12 cellular contexts compared by ENCODE assay signal in the genomic region with DNA sequence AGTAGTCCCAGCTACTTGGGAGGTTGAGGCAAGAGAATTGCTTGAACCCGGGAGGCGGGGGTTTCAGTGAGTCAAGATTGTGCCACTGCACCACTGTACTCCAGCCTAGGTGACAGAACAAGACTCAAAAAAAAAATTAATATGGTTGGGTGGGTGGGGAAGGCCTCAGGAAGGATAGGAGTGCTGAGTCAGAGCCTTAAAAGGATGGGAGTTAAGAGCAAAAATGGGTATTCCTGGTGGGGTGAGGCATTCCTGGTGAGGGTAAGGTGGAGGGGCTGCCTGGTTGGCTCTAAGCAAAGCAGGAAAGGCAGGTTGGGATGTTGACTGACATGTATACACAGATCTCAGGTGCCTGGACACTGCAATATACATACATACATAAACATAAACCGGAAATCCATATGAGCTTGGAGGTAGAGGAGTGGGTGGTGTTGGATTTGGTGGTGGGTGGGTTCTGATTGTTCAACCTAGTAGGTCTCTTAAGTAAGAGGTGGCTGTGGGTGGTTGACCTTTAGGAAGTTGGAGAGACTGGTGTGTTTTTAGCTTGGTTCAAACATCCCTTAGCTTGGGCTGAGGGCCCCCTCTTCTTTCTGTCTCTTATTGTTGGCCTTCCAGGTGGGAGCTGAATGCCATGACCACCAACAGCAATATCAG. TPM values are rescaled to one million over a fixed set of nuclear protein-coding genes. Genes with fewer than 3 reads are reported as not detected.
A peak's percentile ranks its signal among the peaks of the same experiment; 100 is the strongest.
DNase-seq lines count a peak whose midpoint lies in the region; ATAC-seq and TF ChIP-seq lines count a peak whose summit lies in the region.
"Had no signal": no experiment of that assay in that cellular context is flagged by ENCODE, and none has a peak within 500 bp of the region (broad histone marks: within the 10 kb centered on the region; RNA-seq: fewer than 3 reads in every experiment).

No MANE protein-coding gene starts in this region.

- peaks cover 19% of the 10 kb centered on the region for H3F3A ChIP-seq in SU-DHL-6 (ENCODE audit: insufficient read depth)

- H3K9me2 ChIP-seq in SU-DHL-6 (replicated peaks; ENCODE audit: insufficient read depth, low read length) = no peaks in the 10 kb centered on the region

- DNase-seq in activated CD4-positive, alpha-beta T cell treated with anti-CD3 and anti-CD28 coated beads, Interleukin-2, amount 10 ng/mL, durations not matched to agents 24 days and 14 days = no peak
- DNase-seq in activated CD4-positive, alpha-beta T cell treated with anti-CD3 and anti-CD28 coated beads, Interleukin-2, amount 50 U/mL, for 48 hours = no peak
- DNase-seq in fibroblast of lung (ENCODE audit: low read depth in 2 of 2) = no peak
- DNase-seq in NCI-H1092 treated with DMSO at 0.1 percent for 48 hours (lab: John Stamatoyannopoulos, UW) = no peak
- DNase-seq in Kasumi-1 (lab: John Stamatoyannopoulos, UW) = no peak
- DNase-seq: ACHN; NCI-H1436; NK-92 treated with Interleukin-12 subunit alpha and Interleukin-12 subunit beta, amount 100 ng/mL, for 24 hours; spleen had no signal

- peaks cover 17% of the 10 kb centered on the region for H3K4me1 ChIP-seq in fibroblast of lung (ENCODE audit: control insufficient read depth, extremely low read depth, insufficient read depth, low read length)
- peaks cover 21% of the 10 kb centered on the region for H3K4me1 ChIP-seq in skeletal muscle satellite cell (ENCODE audit: control insufficient read depth, insufficient read depth, low read length)

- intact Hi-C loops in activated CD4-positive, alpha-beta T cell treated with anti-CD3 and anti-CD28 coated beads, Interleukin-2, amount 10 ng/mL, durations not matched to agents 24 days and 14 days (cut with micrococcal nuclease) = no loop called here

- H3K9me3 ChIP-seq in SU-DHL-6 (ENCODE audit: insufficient read depth, low read length) = no peaks in the 10 kb centered on the region
- H3K9me3 ChIP-seq in fibroblast of lung (ENCODE audit: control insufficient read depth, insufficient read depth, low read depth, low read length) = no peaks in the 10 kb centered on the region
- no peaks in the 10 kb centered on the region for H3K9me3 ChIP-seq in skeletal muscle satellite cell (replicated peaks; ENCODE audit: low read length)
- H3K9me3 ChIP-seq: spleen had no signal

- no peaks in the 10 kb centered on the region for H3K27me3 ChIP-seq in SU-DHL-6 (ENCODE audit: low read length)
- no peaks in the 10 kb centered on the region for H3K27me3 ChIP-seq in fibroblast of lung (ENCODE audit: control insufficient read depth, insufficient read depth, low read length)
- H3K27me3 ChIP-seq in skeletal muscle satellite cell (ENCODE audit: control insufficient read depth, insufficient read depth, low read length) = no peaks in the 10 kb centered on the region
- H3K27me3 ChIP-seq: spleen had no signal

- H3K4me1 Mint-ChIP-seq in activated CD4-positive, alpha-beta T cell treated with anti-CD3 and anti-CD28 coated beads, Interleukin-2, amount 10 ng/mL, durations not matched to agents 24 days and 14 days = peaks cover 36% of the 10 kb centered on the region

- H3K4me3 ChIP-seq in SU-DHL-6 (ENCODE audit: insufficient read depth, low read length, poor library complexity, severe bottlenecking) (no peak overlapping the region), fibroblast of lung (replicated peaks in 1 of 4; ENCODE audit: control extremely low read depth in 1 of 4, insufficient read depth in 1 of 4, low read depth in 3 of 4, low read length in 4 of 4) (no peak overlapping the region), skeletal muscle satellite cell (ENCODE audit: low read length) (no peak overlapping the region)

- no peak overlapping the region for H3K4me2 ChIP-seq in SU-DHL-6 (ENCODE audit: low read depth, low read length, poor library complexity, severe bottlenecking)
- H3K4me2 ChIP-seq in fibroblast of lung (ENCODE audit: extremely low read depth, insufficient read depth, low read length) = no peak overlapping the region
- no peak overlapping the region for H3K4me2 ChIP-seq in skeletal muscle satellite cell (ENCODE audit: low read length)

- TF ChIP-seq CTCF in SU-DHL-6 (IDR thresholded peaks at IDR 0.05; ENCODE audit: insufficient read depth, low read length, poor library complexity, severe bottlenecking) (no peak), fibroblast of lung (conservative IDR thresholded peaks at IDR 0.05 in 1 of 2, IDR thresholded peaks at IDR 0.05 in 1 of 2; ENCODE audit: low read depth in 1 of 2, low read length in 2 of 2) (no peak)

- 0 out of 2 replicates have a peak overlapping the region, but pooled peaks have one; percentile 91 for H3K9ac ChIP-seq in SU-DHL-6 (ENCODE audit: low read length)
- no peak overlapping the region for H3K9ac ChIP-seq in fibroblast of lung (ENCODE audit: insufficient read depth, low read length)
- H3K9ac ChIP-seq in skeletal muscle satellite cell (ENCODE audit: low read depth, low read length) = peak overlapping the region; percentile 98

- ATAC-seq in GM21423 (IDR thresholded peaks at IDR 0.05; ENCODE audit: unreplicated experiment) = no peak

- H3K27ac ChIP-seq in SU-DHL-6 (ENCODE audit: low read depth, low read length) (no peak overlapping the region), fibroblast of lung (ENCODE audit: insufficient read depth, low read length) (peak overlapping the region; percentile 77)

- H2AFZ ChIP-seq in SU-DHL-6 (ENCODE audit: low read depth, low read length, severe bottlenecking) (no peak overlapping the region), fibroblast of lung (ENCODE audit: low read length) (no peak overlapping the region)

- no peaks in the 10 kb centered on the region for H3K9me3 Mint-ChIP-seq in activated CD4-positive, alpha-beta T cell treated with anti-CD3 and anti-CD28 coated beads, Interleukin-2, amount 10 ng/mL, durations not matched to agents 24 days and 14 days

- H3K27me3 Mint-ChIP-seq in activated CD4-positive, alpha-beta T cell treated with anti-CD3 and anti-CD28 coated beads, Interleukin-2, amount 10 ng/mL, durations not matched to agents 24 days and 14 days = no peaks in the 10 kb centered on the region

- peaks cover 8% of the 10 kb centered on the region; the same call in 1 of the 2 replicates for H3K36me3 ChIP-seq in SU-DHL-6 (ENCODE audit: low read length)
- peaks cover 32% of the 10 kb centered on the region for H3K36me3 ChIP-seq in fibroblast of lung (ENCODE audit: control insufficient read depth, insufficient read depth, low read length)
- peaks cover 63% of the 10 kb centered on the region for H3K36me3 ChIP-seq in skeletal muscle satellite cell (ENCODE audit: insufficient read depth, low read length)

- peak overlapping the region; percentile 52 for H3K27ac Mint-ChIP-seq in activated CD4-positive, alpha-beta T cell treated with anti-CD3 and anti-CD28 coated beads, Interleukin-2, amount 10 ng/mL, durations not matched to agents 24 days and 14 days

- peak overlapping the region; percentile 94 for H3K4me3 Mint-ChIP-seq in activated CD4-positive, alpha-beta T cell treated with anti-CD3 and anti-CD28 coated beads, Interleukin-2, amount 10 ng/mL, durations not matched to agents 24 days and 14 days

- H4K20me1 ChIP-seq in SU-DHL-6 (ENCODE audit: low read depth, low read length) = no peaks in the 10 kb centered on the region
- no peaks in the 10 kb centered on the region for H4K20me1 ChIP-seq in fibroblast of lung (ENCODE audit: control insufficient read depth, extremely low read depth, insufficient read depth, low read length)

- H3K36me3 Mint-ChIP-seq in activated CD4-positive, alpha-beta T cell treated with anti-CD3 and anti-CD28 coated beads, Interleukin-2, amount 10 ng/mL, durations not matched to agents 24 days and 14 days (ENCODE audit: low read depth) = peaks cover 39% of the 10 kb centered on the region

- H3K79me2 ChIP-seq in SU-DHL-6 (ENCODE audit: insufficient read depth, low read length) = peaks cover 53% of the 10 kb centered on the region
- H3K79me2 ChIP-seq in fibroblast of lung (ENCODE audit: control insufficient read depth, insufficient read depth, low read length) = peaks cover 57% of the 10 kb centered on the region

RNA-seq across cellular contexts. Expression of a gene that starts 1.2 kb away (rescaled TPM):
- 79.9 and 83.4 TPM in 2 replicates for total RNA-seq in activated CD4-positive, alpha-beta T cell treated with anti-CD3 and anti-CD28 coated beads, Interleukin-2, amount 10 ng/mL, durations not matched to agents 24 days and 14 days
- 72.4 and 73.0 TPM in 2 replicates for total RNA-seq in fibroblast of lung
- 88.0 and 110 TPM in 2 replicates for polyA plus RNA-seq in fibroblast of lung
- 86.4 and 113 TPM in 2 replicates for polyA plus RNA-seq in fibroblast of lung (2012)
- polyA minus RNA-seq in fibroblast of lung (ENCODE audit: low replicate concordance) = 20.4 and 32.4 TPM in 2 replicates
- total RNA-seq in skeletal muscle satellite cell (2012; rRNA removed) = 75.1 and 96.1 TPM in 2 replicates

RNA-seq across cellular contexts. Expression of a gene that starts 6.1 kb away (rescaled TPM):
- total RNA-seq in activated CD4-positive, alpha-beta T cell treated with anti-CD3 and anti-CD28 coated beads, Interleukin-2, amount 10 ng/mL, durations not matched to agents 24 days and 14 days = 73.8 and 77.5 TPM in 2 replicates
- 54.5 and 72.2 TPM in 2 replicates for total RNA-seq in fibroblast of lung
- polyA plus RNA-seq in fibroblast of lung = 44.3 and 54.0 TPM in 2 replicates
- 54.7 and 66.3 TPM in 2 replicates for polyA plus RNA-seq in fibroblast of lung (2012)
- 99.7 and 141 TPM in 2 replicates for polyA minus RNA-seq in fibroblast of lung (ENCODE audit: low replicate concordance)
- total RNA-seq in skeletal muscle satellite cell (2012; rRNA removed) = 56.8 and 69.7 TPM in 2 replicates

RNA-seq across cellular contexts. Expression of a gene that starts 6.4 kb away (rescaled TPM):
- total RNA-seq in activated CD4-positive, alpha-beta T cell treated with anti-CD3 and anti-CD28 coated beads, Interleukin-2, amount 10 ng/mL, durations not matched to agents 24 days and 14 days = 93.5 and 94.3 TPM in 2 replicates
- 52.1 and 60.9 TPM in 2 replicates for total RNA-seq in fibroblast of lung
- 81.0 and 111 TPM in 2 replicates for polyA plus RNA-seq in fibroblast of lung
- 119 and 155 TPM in 2 replicates for polyA plus RNA-seq in fibroblast of lung (2012)
- 53.3 and 64.5 TPM in 2 replicates for polyA minus RNA-seq in fibroblast of lung (ENCODE audit: low replicate concordance)
- total RNA-seq in skeletal muscle satellite cell (2012; rRNA removed) = 54.2 and 62.9 TPM in 2 replicates

RNA-seq across cellular contexts. Expression of a gene that starts 33.5 kb away (rescaled TPM):
- total RNA-seq in activated CD4-positive, alpha-beta T cell treated with anti-CD3 and anti-CD28 coated beads, Interleukin-2, amount 10 ng/mL, durations not matched to agents 24 days and 14 days = 22.6 and 24.7 TPM in 2 replicates
- 30.3 and 60.3 TPM in 2 replicates for total RNA-seq in fibroblast of lung
- 19.7 and 21.4 TPM in 2 replicates for polyA plus RNA-seq in fibroblast of lung
- polyA plus RNA-seq in fibroblast of lung (2012) = 25.5 and 28.5 TPM in 2 replicates
- 88.4 and 136 TPM in 2 replicates for polyA minus RNA-seq in fibroblast of lung (ENCODE audit: low replicate concordance)
- total RNA-seq in skeletal muscle satellite cell (2012; rRNA removed) = 29.7 and 36.5 TPM in 2 replicates

RNA-seq across cellular contexts. Expression of a gene that starts 35.8 kb away (rescaled TPM):
- total RNA-seq in activated CD4-positive, alpha-beta T cell treated with anti-CD3 and anti-CD28 coated beads, Interleukin-2, amount 10 ng/mL, durations not matched to agents 24 days and 14 days = 54.2 and 54.6 TPM in 2 replicates
- total RNA-seq in fibroblast of lung = 20.0 and 27.1 TPM in 2 replicates
- polyA plus RNA-seq in fibroblast of lung = 39.3 and 59.9 TPM in 2 replicates
- polyA plus RNA-seq in fibroblast of lung (2012) = 33.5 and 45.6 TPM in 2 replicates
- 84.8 and 97.0 TPM in 2 replicates for polyA minus RNA-seq in fibroblast of lung (ENCODE audit: low replicate concordance)
- 33.2 and 38.7 TPM in 2 replicates for total RNA-seq in skeletal muscle satellite cell (2012; rRNA removed)
